In the genomic region with DNA sequence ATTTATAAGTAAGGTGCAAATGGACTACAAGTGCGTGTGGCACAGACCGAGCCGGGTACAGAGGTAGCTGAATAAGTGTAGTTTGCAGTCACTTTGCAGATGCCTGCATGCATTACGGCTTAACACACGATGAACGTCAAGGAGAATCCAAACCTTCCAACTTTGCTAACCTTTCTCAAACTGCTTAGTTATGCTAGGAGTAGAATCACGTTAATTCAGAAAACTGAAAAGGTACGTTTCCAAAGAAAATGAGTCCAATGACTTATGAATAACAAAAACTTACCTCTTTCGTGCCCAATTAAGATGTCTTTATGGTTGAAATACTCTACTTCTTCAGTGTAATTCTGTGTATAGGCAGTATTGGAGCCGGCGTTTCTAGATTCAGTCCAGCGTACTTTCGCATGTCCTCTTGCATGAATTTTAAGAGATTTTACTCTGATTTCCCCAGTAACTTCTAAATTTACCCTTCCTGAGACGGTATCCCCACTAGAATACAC, we compare ENCODE assay signal across 7 cellular contexts. TPM values are rescaled to one million over a fixed set of nuclear protein-coding genes. Genes with fewer than 3 reads are reported as not detected.
DNase-seq lines count a peak whose midpoint lies in the region; ATAC-seq, FAIRE-seq and TF ChIP-seq lines count a peak whose summit lies in the region.

No MANE protein-coding gene starts in this region.

- peak overlapping the region; percentile 97 for H3K4me2 ChIP-seq in endothelial cell of umbilical vein (ENCODE audit: insufficient read depth, low read length)

- POLR2A ChIA-PET in endothelial cell of umbilical vein (lab: Charles Lee) = interaction anchor here (0.6 to 1.9 kb wide), 19 partner anchors 10 to 504 kb away, joined by 3 to 20 read pairs (median 4); no protein-coding TSS in a partner anchor

- no peak for TF ChIP-seq POLR2A in endothelial cell of umbilical vein (IDR thresholded peaks at IDR 0.05; ENCODE audit: low read depth, low read length)

- H3K79me2 ChIP-seq in endothelial cell of umbilical vein (ENCODE audit: control insufficient read depth, insufficient read depth, low read length) = peaks cover 42% of the 10 kb centered on the region

- peaks cover 21% of the 10 kb centered on the region for H3K4me1 ChIP-seq in endothelial cell of umbilical vein (ENCODE audit: control insufficient read depth, extremely low read depth, insufficient read depth, low read length)
- H3K4me1 ChIP-seq in muscle layer of duodenum (ENCODE audit: control insufficient read depth in 1 of 2, insufficient read depth in 2 of 2, low read length in 2 of 2) = peaks cover 12 to 16% of the 10 kb centered on the region in 2 donors
- H3K4me1 ChIP-seq in upper lobe of right lung = peaks cover 26% of the 10 kb centered on the region

- no peaks in the 10 kb centered on the region for H3K27me3 ChIP-seq in GM06990 (replicated peaks; ENCODE audit: control insufficient read depth, insufficient read depth, low read length)
- H3K27me3 ChIP-seq in endothelial cell of umbilical vein (ENCODE audit: control insufficient read depth in 2 of 2, insufficient read depth in 2 of 2, low read length in 2 of 2) = no peaks in the 10 kb centered on the region
- H3K27me3 ChIP-seq in muscle layer of duodenum (ENCODE audit: low read depth, low read length) = no peaks in the 10 kb centered on the region
- no peaks in the 10 kb centered on the region for H3K27me3 ChIP-seq in upper lobe of right lung

- H3K4me3 ChIP-seq in GM06990 (replicated peaks; ENCODE audit: low read depth, low read length) (peak overlapping the region; percentile 97), WI38 (ENCODE audit: low read depth, low read length) (peak overlapping the region; percentile 89), endothelial cell of umbilical vein (replicated peaks in 1 of 3; ENCODE audit: insufficient read depth in 1 of 3, low read depth in 1 of 3, low read length in 3 of 3) (peak overlapping the region; percentile 89 to 99 (median 90)), muscle layer of duodenum (ENCODE audit: low read depth in 1 of 2, low read length in 2 of 2) (peak overlapping the region; percentile 95 to 98), upper lobe of right lung (peak overlapping the region; percentile 72)

- peak overlapping the region; percentile 99 for H3K9ac ChIP-seq in endothelial cell of umbilical vein (replicated peaks; ENCODE audit: extremely low read depth, insufficient read depth, low read length)

- CTCF ChIA-PET in endothelial cell of umbilical vein (lab: Charles Lee) = interaction anchor here (0.7 to 6.6 kb wide), 14 partner anchors 11 to 580 kb away, joined by 3 to 216 read pairs (median 6); no protein-coding TSS in a partner anchor

- FAIRE-seq in endothelial cell of umbilical vein (lab: Jason Lieb, UNC) = peak; percentile 53

- H3K27ac ChIP-seq in endothelial cell of umbilical vein (ENCODE audit: insufficient read depth, low read depth, low read length) (peak overlapping the region; percentile 96), muscle layer of duodenum (ENCODE audit: low read length) (peak overlapping the region; percentile 100), upper lobe of right lung (peak overlapping the region; percentile 100)

- H4K20me1 ChIP-seq in endothelial cell of umbilical vein (replicated peaks; ENCODE audit: control insufficient read depth, extremely low read depth, insufficient read depth, low read length) = no peaks in the 10 kb centered on the region

- dilution Hi-C loops in endothelial cell of umbilical vein (cut with MboI; ENCODE audit: extremely low pct_ligation_motif_present, low sequenced_read_pairs) = loop anchor here (5.0 to 25.0 kb wide), 2 partner anchors 100 to 445 kb away; no protein-coding TSS in a partner anchor

- H3K9me1 ChIP-seq in endothelial cell of umbilical vein (replicated peaks; ENCODE audit: control insufficient read depth, extremely low read depth, insufficient read depth, low read length) = no peaks in the 10 kb centered on the region

- no peak overlapping the region for H2AFZ ChIP-seq in endothelial cell of umbilical vein (ENCODE audit: low read depth, low read length)

- TF ChIP-seq CTCF in GM06990 (IDR thresholded peaks at IDR 0.05; ENCODE audit: insufficient read depth, low read length, poor library complexity, severe bottlenecking) = no peak
- no peak for TF ChIP-seq CTCF in WI38 (IDR thresholded peaks at IDR 0.05; ENCODE audit: low read depth, low read length)
- no peak for TF ChIP-seq CTCF in endothelial cell of umbilical vein (IDR thresholded peaks at IDR 0.05; ENCODE audit: extremely low read depth in 1 of 2, insufficient read depth in 1 of 2, low read depth in 1 of 2, low read length in 2 of 2)
- no peak for TF ChIP-seq CTCF in upper lobe of right lung (IDR thresholded peaks at IDR 0.05)

- no peaks in the 10 kb centered on the region for H3K36me3 ChIP-seq in GM06990 (ENCODE audit: control insufficient read depth, insufficient read depth, low read length)
- H3K36me3 ChIP-seq in endothelial cell of umbilical vein (ENCODE audit: control insufficient read depth in 2 of 2, extremely low read depth in 1 of 2, insufficient read depth in 2 of 2, low read length in 2 of 2) = peaks cover 0 to 4% of the 10 kb centered on the region in 2 experiments
- H3K36me3 ChIP-seq in muscle layer of duodenum (ENCODE audit: control insufficient read depth in 1 of 2, insufficient read depth in 2 of 2, low read length in 2 of 2) = peaks cover 4% of the 10 kb centered on the region in 2 donors
- H3K36me3 ChIP-seq in upper lobe of right lung = peaks cover 9% of the 10 kb centered on the region

- intact Hi-C loops in endothelial cell of umbilical vein (cut with micrococcal nuclease) (loop anchor here (1.0 kb wide), 2 partner anchors 192 to 414 kb away; no protein-coding TSS in a partner anchor), upper lobe of right lung (cut with DNase I) (loop anchor here (10.0 kb wide), 1 partner anchor 278 kb away; no protein-coding TSS in a partner anchor)

- DNase-seq in GM06990 (ENCODE audit: extremely low read depth, insufficient read length) = peak; percentile 13
- peak; percentile 48 for DNase-seq in NCI-H146 treated with DMSO at 0.1 percent for 48 hours (lab: John Stamatoyannopoulos, UW; ENCODE audit: unreplicated experiment)
- DNase-seq in endothelial cell of umbilical vein (ENCODE audit: low read depth, low spot score) = peak; percentile 71
- no peak for DNase-seq in upper lobe of right lung

- no peak for ATAC-seq in upper lobe of right lung
- no peak for ATAC-seq in GM21786 (IDR thresholded peaks at IDR 0.05; ENCODE audit: unreplicated experiment)

- BruUV-seq in endothelial cell of umbilical vein (replicated peaks; lab: Mats Ljungman, UMichigan) = TSS peak; percentile 56

- H3K9me3 ChIP-seq in endothelial cell of umbilical vein (replicated peaks; ENCODE audit: control insufficient read depth, insufficient read depth, low read length) = no peaks in the 10 kb centered on the region
- no peaks in the 10 kb centered on the region for H3K9me3 ChIP-seq in muscle layer of duodenum (ENCODE audit: control insufficient read depth in 1 of 2, low read length in 2 of 2)
- no peaks in the 10 kb centered on the region for H3K9me3 ChIP-seq in upper lobe of right lung

TF ChIP-seq in endothelial cell of umbilical vein, 7 proteins besides CTCF, POLR2A, EP300 and RAD21:
- TF ChIP-seq, protein P1, sequence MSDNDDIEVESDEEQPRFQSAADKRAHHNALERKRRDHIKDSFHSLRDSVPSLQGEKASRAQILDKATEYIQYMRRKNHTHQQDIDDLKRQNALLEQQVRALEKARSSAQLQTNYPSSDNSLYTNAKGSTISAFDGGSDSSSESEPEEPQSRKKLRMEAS (IDR thresholded peaks at IDR 0.05; ENCODE audit: insufficient read depth, insufficient read length) = no peak
- TF ChIP-seq POLR2AphosphoS5 (IDR thresholded peaks at IDR 0.05; ENCODE audit: insufficient read depth, low read depth, low read length) (no peak), MYC (IDR thresholded peaks at IDR 0.05; ENCODE audit: low read depth, low read length) (no peak), GATA2 (IDR thresholded peaks at IDR 0.05; ENCODE audit: insufficient read depth, insufficient read length, low read depth, low read length) (no peak), EZH2 (IDR thresholded peaks at IDR 0.05; ENCODE audit: borderline replicate concordance, low read depth, low read length, severe bottlenecking) (no peak), FOS (IDR thresholded peaks at IDR 0.05; ENCODE audit: borderline replicate concordance, insufficient read depth, low read length) (no peak), JUN (IDR thresholded peaks at IDR 0.05; ENCODE audit: borderline replicate concordance, insufficient read depth, insufficient read length, low read depth) (no peak)

RNA-seq across cellular contexts. Expression of a gene that starts 0.5 kb away (rescaled TPM):
- total RNA-seq in endothelial cell of umbilical vein (35.3 and 43.1 TPM in 2 replicates), upper lobe of right lung (103 TPM)
- polyA plus RNA-seq in endothelial cell of umbilical vein = 7.0 and 12.4 TPM in 2 replicates
- polyA plus RNA-seq in endothelial cell of umbilical vein (2011; cell fraction: cytosol; rRNA removed) = 9.9 and 13.8 TPM in 2 replicates
- 83.7 and 114 TPM in 2 replicates for polyA plus RNA-seq in endothelial cell of umbilical vein (2011; cell fraction: nucleus; rRNA removed)
- polyA plus RNA-seq in endothelial cell of umbilical vein (2012) = 19.9 and 27.9 TPM in 2 replicates
- 53.8 and 85.6 TPM in 2 replicates for polyA minus RNA-seq in endothelial cell of umbilical vein
- 45.5 TPM for polyA minus RNA-seq in endothelial cell of umbilical vein (2011; cell fraction: cytosol; rRNA and poly(A)+ RNA removed)
- 243 and 350 TPM in 2 replicates for polyA minus RNA-seq in endothelial cell of umbilical vein (2011; cell fraction: nucleus; rRNA and poly(A)+ RNA removed)
